ENCODE assay signal across 23 cellular contexts in the genomic region with DNA sequence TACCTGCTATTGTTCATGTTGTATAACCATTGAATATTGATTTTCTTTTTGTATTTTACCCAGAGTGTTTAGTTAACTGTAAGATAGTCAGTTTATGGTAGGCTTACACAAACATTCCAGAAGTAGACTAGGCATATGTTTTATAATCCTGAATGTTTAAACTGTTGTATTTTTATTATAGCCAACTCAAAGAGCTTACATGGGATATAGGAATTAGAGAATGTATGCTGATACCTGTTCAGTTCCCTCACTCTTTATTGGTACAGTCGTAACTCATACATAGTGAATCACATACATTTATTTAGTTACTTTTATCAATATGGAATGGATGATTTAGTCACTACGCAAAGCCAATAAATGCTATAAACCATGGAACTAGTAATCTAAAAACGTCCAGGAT.
DNase-seq lines count a peak whose midpoint lies in the region; ATAC-seq, FAIRE-seq and TF ChIP-seq lines count a peak whose summit lies in the region.
"Had no signal": no experiment of that assay in that cellular context is flagged by ENCODE, and none has a peak within 500 bp of the region (broad histone marks: within the 10 kb centered on the region; RNA-seq: fewer than 3 reads in every experiment).

No MANE protein-coding gene starts in this region.

- 22 to 54% (median 29%) methylated on average over 3 of the region's 3 CpGs for WGBS in small intestine, 3 donors

- H3K9me3 ChIP-seq in Karpas-422 (ENCODE audit: low read length) (peaks cover 9% of the 10 kb centered on the region; the same call in 1 of the 2 replicates), small intestine (ENCODE audit: control insufficient read depth, low read depth) (no peaks in the 10 kb centered on the region)

- H3K4me1 Mint-ChIP-seq in GM23338, result no peaks in the 10 kb centered on the region
- H3K4me1 Mint-ChIP-seq: CD14-positive monocyte; CD4-positive, alpha-beta memory T cell; CD4-positive, CD25-positive, alpha-beta regulatory T cell; CD8-positive, alpha-beta memory T cell had no signal

- intact Hi-C loops in left colon (cut with DNase I, micrococcal nuclease), result no loop called here

- H3K27ac ChIP-seq in Karpas-422 (ENCODE audit: low read length) (no peak overlapping the region), small intestine (ENCODE audit: low read depth in 1 of 2, low read length in 1 of 2) (no peak overlapping the region), GM23338 (ENCODE audit: low read depth) (no peak overlapping the region)
- H3K27ac ChIP-seq: BLaER1 had no signal

- no peak overlapping the region for H3K27ac Mint-ChIP-seq in GM23338
- H3K27ac Mint-ChIP-seq: CD14-positive monocyte; CD4-positive, alpha-beta memory T cell; CD4-positive, CD25-positive, alpha-beta regulatory T cell; CD8-positive, alpha-beta memory T cell had no signal

- H3K36me3 ChIP-seq in Karpas-422 (ENCODE audit: insufficient read depth, low read length) (no peaks in the 10 kb centered on the region), small intestine (ENCODE audit: control insufficient read depth in 2 of 2, insufficient read depth in 2 of 2, low read length in 2 of 2) (no peaks in the 10 kb centered on the region), GM23338 (ENCODE audit: insufficient read depth) (no peaks in the 10 kb centered on the region)
- H3K36me3 ChIP-seq: BE2C, BLaER1 had no signal

- no peak overlapping the region for H3K9ac ChIP-seq in Karpas-422 (ENCODE audit: low read length)
- H3K9ac ChIP-seq: BLaER1 had no signal

- H3K4me1 ChIP-seq in Karpas-422 (ENCODE audit: low read length) (no peaks in the 10 kb centered on the region), small intestine (ENCODE audit: control insufficient read depth in 2 of 2, insufficient read depth in 1 of 2, low read depth in 1 of 2, low read length in 1 of 2) (no peaks in the 10 kb centered on the region), GM23338 (ENCODE audit: insufficient read depth) (no peaks in the 10 kb centered on the region)
- H3K4me1 ChIP-seq: BE2C, BLaER1 had no signal

- no peaks in the 10 kb centered on the region for H3K79me2 ChIP-seq in Karpas-422 (ENCODE audit: low read length)
- no peaks in the 10 kb centered on the region for H3K79me2 ChIP-seq in GM23338 (replicated peaks; ENCODE audit: insufficient read depth)

- no peaks in the 10 kb centered on the region for H3F3A ChIP-seq in GM23338 (replicated peaks; ENCODE audit: low read depth)

- peaks cover 8% of the 10 kb centered on the region; the same call in 1 of the 3 replicates for H3K36me3 Mint-ChIP-seq in GM23338 (ENCODE audit: low read depth)
- H3K36me3 Mint-ChIP-seq: CD14-positive monocyte; CD4-positive, alpha-beta memory T cell; CD4-positive, CD25-positive, alpha-beta regulatory T cell; CD8-positive, alpha-beta memory T cell had no signal

- no peak overlapping the region for H3K4me3 Mint-ChIP-seq in GM23338
- H3K4me3 Mint-ChIP-seq: CD14-positive monocyte; CD4-positive, alpha-beta memory T cell; CD4-positive, CD25-positive, alpha-beta regulatory T cell; CD8-positive, alpha-beta memory T cell had no signal

- H3K9me2 ChIP-seq in Karpas-422 (replicated peaks; ENCODE audit: insufficient read depth, low read length) (no peaks in the 10 kb centered on the region), GM23338 (ENCODE audit: insufficient read depth) (no peaks in the 10 kb centered on the region)

- no peak for TF ChIP-seq CTCF in GM23338 (conservative IDR thresholded peaks at IDR 0.05; ENCODE audit: low read depth in 2 of 2)

- no peak for DNase-seq in Karpas-422
- no peak for DNase-seq in left colon
- peak; percentile 9 for DNase-seq in small intestine
- no peak for DNase-seq in GM23338 (ENCODE audit: low spot score)
- no peak for DNase-seq in globus pallidus (ENCODE audit: low spot score)
- no peak for DNase-seq in central memory CD4-positive, alpha-beta T cell
- DNase-seq: 8988T; ACHN; BE2C; C1 segment of cervical spinal cord; CD4-positive, alpha-beta memory T cell; CD4-positive, CD25-positive, alpha-beta regulatory T cell; CD8-positive, alpha-beta memory T cell; COR-L47; DMS 273 treated with DMSO at 0.1 percent for 48 hours; DMS79 treated with DMSO at 0.1 percent for 48 hours; GDM1 had no signal

- no peaks in the 10 kb centered on the region for H3K27me3 Mint-ChIP-seq in GM23338 (ENCODE audit: insufficient read depth, low read depth, poor library complexity)
- H3K27me3 Mint-ChIP-seq: CD4-positive, alpha-beta memory T cell; CD4-positive, CD25-positive, alpha-beta regulatory T cell; CD8-positive, alpha-beta memory T cell had no signal

- H3K4me2 ChIP-seq in Karpas-422 (ENCODE audit: low read depth, low read length, poor library complexity, severe bottlenecking), result no peak overlapping the region
- no peak overlapping the region for H3K4me2 ChIP-seq in GM23338
- H3K4me2 ChIP-seq: BLaER1 had no signal

- no peaks in the 10 kb centered on the region for H3K27me3 ChIP-seq in Karpas-422 (ENCODE audit: low read length)
- H3K27me3 ChIP-seq in small intestine (ENCODE audit: control insufficient read depth in 2 of 2, insufficient read depth in 2 of 2, low read length in 2 of 2), result no peaks in the 10 kb centered on the region
- H3K27me3 ChIP-seq in GM23338 (ENCODE audit: insufficient read depth), result no peaks in the 10 kb centered on the region
- H3K27me3 ChIP-seq: BE2C, BLaER1 had no signal

- no peak overlapping the region for H3K4me3 ChIP-seq in Karpas-422 (ENCODE audit: low read length)
- no peak overlapping the region for H3K4me3 ChIP-seq in small intestine (ENCODE audit: low read depth in 1 of 2, low read length in 2 of 2)
- H3K4me3 ChIP-seq in GM23338, result no peak overlapping the region
- H3K4me3 ChIP-seq: BLaER1, GM12878 had no signal

- H4K20me1 ChIP-seq in Karpas-422 (ENCODE audit: insufficient read depth, low read depth, low read length) (no peaks in the 10 kb centered on the region), GM23338 (replicated peaks; ENCODE audit: insufficient read depth) (no peaks in the 10 kb centered on the region)
- H4K20me1 ChIP-seq: BLaER1 had no signal

- peaks cover 9% of the 10 kb centered on the region for H3K9me3 Mint-ChIP-seq in GM23338

- ATAC-seq in left colon (peak; percentile 95), GM23338 (no peak)
- ATAC-seq: GM12878 had no signal

- FAIRE-seq in small intestine (lab: Jason Lieb, UNC), result no peak
- FAIRE-seq: A204.1, GM12878, GM12892, GM18507 had no signal

- H2AFZ ChIP-seq in Karpas-422 (ENCODE audit: low read length), result peak overlapping the region; percentile 90
- no peak overlapping the region for H2AFZ ChIP-seq in GM23338

TF ChIP-seq in GM23338, 12 proteins besides CTCF, POLR2A, EP300 and RAD21:
- no peak for TF ChIP-seq EZH2 (IDR thresholded peaks at IDR 0.05; ENCODE audit: low read depth, unreplicated experiment)
- no peak for TF ChIP-seq STAT1 (IDR thresholded peaks at IDR 0.05; ENCODE audit: unreplicated experiment)
- no peak for TF ChIP-seq ZNF331 (CRISPR knock-in tag; IDR thresholded peaks at IDR 0.05; ENCODE audit: low read depth)
- TF ChIP-seq POLR2AphosphoS5 (IDR thresholded peaks at IDR 0.05; ENCODE audit: low read depth), result no peak
- no peak for TF ChIP-seq EZH2phosphoT487 (IDR thresholded peaks at IDR 0.05; ENCODE audit: unreplicated experiment)
- TF ChIP-seq JUNB (IDR thresholded peaks at IDR 0.05; ENCODE audit: unreplicated experiment), result no peak
